ENCODE assay signal across 13 cellular contexts in the genomic region with DNA sequence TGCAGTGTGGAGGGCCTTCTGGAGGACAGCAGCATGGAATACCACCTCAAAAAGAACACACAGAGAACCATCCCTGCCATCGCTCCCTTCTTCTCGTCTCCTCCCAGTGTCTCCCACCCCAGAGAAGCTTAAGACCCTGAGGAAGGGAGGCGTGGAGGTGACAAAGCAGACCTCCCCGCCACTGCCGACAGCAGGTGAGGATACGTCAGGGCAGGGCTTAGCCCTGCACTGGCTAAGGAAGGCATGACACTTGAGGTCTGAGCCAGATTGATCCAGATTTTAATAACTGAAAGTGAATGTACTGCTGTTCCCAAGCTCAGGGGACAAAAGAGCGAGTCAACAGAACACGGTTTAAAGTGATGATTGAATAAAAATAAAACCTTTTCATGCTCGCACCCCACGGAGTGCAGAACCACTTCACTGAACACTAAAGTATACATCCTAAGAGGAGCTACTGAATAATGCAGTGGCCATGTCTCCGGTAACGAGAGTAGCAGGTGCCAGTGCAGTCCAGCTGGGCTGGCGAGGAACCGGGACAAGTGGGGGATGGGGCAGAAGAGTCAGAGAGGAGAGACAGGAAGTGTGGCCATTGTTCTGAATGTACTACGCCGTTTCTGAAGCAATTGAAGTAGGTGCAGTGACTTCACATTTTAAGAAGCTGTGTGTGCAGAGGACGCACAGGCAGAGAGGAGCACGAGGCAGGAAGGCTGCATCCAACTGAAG.
DNase-seq lines count a peak whose midpoint lies in the region; ATAC-seq and TF ChIP-seq lines count a peak whose summit lies in the region.
"Had no signal": no experiment of that assay in that cellular context is flagged by ENCODE, and none has a peak within 500 bp of the region (broad histone marks: within the 10 kb centered on the region; RNA-seq: fewer than 3 reads in every experiment).

No MANE protein-coding gene starts in this region.

- no peaks in the 10 kb centered on the region for H3K27me3 ChIP-seq in thyroid gland
- no peaks in the 10 kb centered on the region for H3K27me3 ChIP-seq in tibial artery

- peak overlapping the region in 1 of 3 donors; percentile 15 for H3K4me3 ChIP-seq in thyroid gland (replicated peaks in 1 of 3)
- H3K4me3 ChIP-seq in tibial artery, result no peak overlapping the region

- TF ChIP-seq POLR2A in thyroid gland (IDR thresholded peaks at IDR 0.05), result no peak

- H3K9me3 ChIP-seq in thyroid gland, result no peaks in the 10 kb centered on the region
- peaks cover 0 to 3% (median 0%) of the 10 kb centered on the region in 3 donors for H3K9me3 ChIP-seq in tibial artery

- H3K36me3 Mint-ChIP-seq in brain, result no peaks in the 10 kb centered on the region
- H3K36me3 Mint-ChIP-seq: activated naive CD8-positive, alpha-beta T cell treated with anti-CD3 and anti-CD28 coated beads, Interleukin-2, amount 10 ng/mL, durations not matched to agents 7 days and 5 days had no signal

- intact Hi-C loops in thyroid gland (cut with DNase I), result no loop called here
- intact Hi-C loops in tibial artery (cut with DNase I; ENCODE audit: low total_unique reads), result no loop called here

- peaks cover 27% of the 10 kb centered on the region for H3K4me1 Mint-ChIP-seq in brain
- H3K4me1 Mint-ChIP-seq: activated CD4-positive, alpha-beta memory T cell treated with anti-CD3 and anti-CD28 coated beads, Interleukin-2, amount 10 ng/mL, durations not matched to agents 7 days and 5 days; activated naive CD8-positive, alpha-beta T cell treated with anti-CD3 and anti-CD28 coated beads, Interleukin-2, amount 10 ng/mL, durations not matched to agents 7 days and 5 days had no signal

- DNase-seq in NCI-H128 (lab: John Stamatoyannopoulos, UW; ENCODE audit: unreplicated experiment) (peak; percentile 92), NCI-H2196 treated with DMSO at 0.1 percent for 48 hours (lab: John Stamatoyannopoulos, UW; ENCODE audit: unreplicated experiment) (peak; percentile 96), thyroid gland (peak; percentile 45 to 68), tibial artery (no peak), OCI-M1 (lab: John Stamatoyannopoulos, UW) (no peak)
- DNase-seq: activated CD4-positive, alpha-beta memory T cell treated with anti-CD3 and anti-CD28 coated beads, Interleukin-2, amount 10 ng/mL, durations not matched to agents 7 days and 5 days; activated naive CD8-positive, alpha-beta T cell treated with anti-CD3 and anti-CD28 coated beads, Interleukin-2, amount 10 ng/mL, durations not matched to agents 7 days and 5 days; activated T-cell treated with anti-CD3 and anti-CD28 coated beads, Interleukin-2, amount 50 U/mL, for 72 hours; DND-41; KBM-7; NCI-H1694 treated with DMSO at 0.1 percent for 48 hours had no signal

- peak overlapping the region in 1 of 5 experiments; percentile 41 for H3K4me3 Mint-ChIP-seq in brain
- H3K4me3 Mint-ChIP-seq: activated CD4-positive, alpha-beta memory T cell treated with anti-CD3 and anti-CD28 coated beads, Interleukin-2, amount 10 ng/mL, durations not matched to agents 7 days and 5 days; activated naive CD8-positive, alpha-beta T cell treated with anti-CD3 and anti-CD28 coated beads, Interleukin-2, amount 10 ng/mL, durations not matched to agents 7 days and 5 days; activated T-cell treated with anti-CD3 and anti-CD28 coated beads, Interleukin-2, amount 50 U/mL, for 72 hours had no signal

- H3K27me3 Mint-ChIP-seq in brain, result peaks cover 7% of the 10 kb centered on the region
- H3K27me3 Mint-ChIP-seq: activated CD4-positive, alpha-beta memory T cell treated with anti-CD3 and anti-CD28 coated beads, Interleukin-2, amount 10 ng/mL, durations not matched to agents 7 days and 5 days; activated naive CD8-positive, alpha-beta T cell treated with anti-CD3 and anti-CD28 coated beads, Interleukin-2, amount 10 ng/mL, durations not matched to agents 7 days and 5 days had no signal

- ATAC-seq in HG03520 (IDR thresholded peaks at IDR 0.05; ENCODE audit: unreplicated experiment), result no peak
- ATAC-seq: activated T-cell treated with anti-CD3 and anti-CD28 coated beads, Interleukin-2, amount 50 U/mL, for 72 hours had no signal

- peaks cover 0 to 3% (median 0%) of the 10 kb centered on the region in 5 experiments for H3K9me3 Mint-ChIP-seq in brain

- H3K4me1 ChIP-seq in thyroid gland (no peaks in the 10 kb centered on the region), tibial artery (no peaks in the 10 kb centered on the region)

- H3K27ac ChIP-seq in thyroid gland (no peak overlapping the region), tibial artery (no peak overlapping the region)

- TF ChIP-seq CTCF in brain (conservative IDR thresholded peaks at IDR 0.05), result no peak
- no peak for TF ChIP-seq CTCF in thyroid gland (IDR thresholded peaks at IDR 0.05)
- no peak for TF ChIP-seq CTCF in tibial artery (IDR thresholded peaks at IDR 0.05)

- H3K27ac Mint-ChIP-seq in brain, result peak overlapping the region in 4 of 5 experiments; percentile 17 to 79 (median 50)
- H3K27ac Mint-ChIP-seq: activated CD4-positive, alpha-beta memory T cell treated with anti-CD3 and anti-CD28 coated beads, Interleukin-2, amount 10 ng/mL, durations not matched to agents 7 days and 5 days; activated naive CD8-positive, alpha-beta T cell treated with anti-CD3 and anti-CD28 coated beads, Interleukin-2, amount 10 ng/mL, durations not matched to agents 7 days and 5 days; activated T-cell treated with anti-CD3 and anti-CD28 coated beads, Interleukin-2, amount 50 U/mL, for 72 hours had no signal

- 48 to 56% methylated on average over 18 of the region's 18 CpGs for WGBS in thyroid gland, 2 donors

- no peaks in the 10 kb centered on the region for H3K36me3 ChIP-seq in thyroid gland
- H3K36me3 ChIP-seq in tibial artery, result no peaks in the 10 kb centered on the region

Comparison
In these comparisons a context has a peak if more than half of its experiments do, and no peak if none do; other contexts are left out.
1. DNase-seq: peak in NCI-H128 (single experiment), NCI-H2196 treated with DMSO at 0.1 percent for 48 hours (single experiment) and thyroid gland (2 of 2); none in tibial artery (0 of 2) and OCI-M1 (single experiment).